ENCODE assay signal across 18 cellular contexts in genomic region chr6:116877743-116878142, GRCh38. TPM values are rescaled to one million over a fixed set of nuclear protein-coding genes. Genes with fewer than 3 reads are reported as not detected.
DNase-seq lines count a peak whose midpoint lies in the region; ATAC-seq and TF ChIP-seq lines count a peak whose summit lies in the region.
"Had no signal": no experiment of that assay in that cellular context is flagged by ENCODE, and none has a peak within 500 bp of the region (broad histone marks: within the 10 kb centered on the region; RNA-seq: fewer than 3 reads in every experiment).

No MANE protein-coding gene starts in this region.

- H2BK15ac ChIP-seq in H9 (ENCODE audit: low read depth, low read length): no peak overlapping the region

- peak overlapping the region; percentile 50 for H3K4me2 ChIP-seq in H9 (ENCODE audit: insufficient read depth, insufficient read length, low read length)

- H3K27me3 Mint-ChIP-seq in H9 (ENCODE audit: low read depth) (peaks cover 50% of the 10 kb centered on the region), nephron progenitor cell (ENCODE audit: low read depth, poor library complexity) (peaks cover 75% of the 10 kb centered on the region)

- no CpG with 5 or more reads among the region's 10 CpGs for WGBS in H9 (ENCODE audit: extremely low coverage, insufficient read length, low lambda C conversion rate)

- H3K9me3 Mint-ChIP-seq in H9: peaks cover 3 to 6% of the 10 kb centered on the region in 2 experiments
- H3K9me3 Mint-ChIP-seq in nephron progenitor cell: peaks cover 8% of the 10 kb centered on the region
- H3K9me3 Mint-ChIP-seq: HFFc6; T-helper 1 cell treated with Interleukin-12 subunit alpha and Interleukin-12 subunit beta and Interleukin-4 antibody, amounts not matched to agents 30 μg/mL and 1 μg/mL, for 36 hours had no signal

- H3K23ac ChIP-seq in H9 (ENCODE audit: insufficient read length, low read depth, low read length): no peak overlapping the region

- no peak overlapping the region for H4K91ac ChIP-seq in H9 (ENCODE audit: insufficient read length, low read depth, low read length)

- H3K79me2 ChIP-seq in H9 (ENCODE audit: insufficient read depth, low read length): no peaks in the 10 kb centered on the region

- H3K9me3 ChIP-seq in H9 (ENCODE audit: control insufficient read depth, low read depth, low read length): no peaks in the 10 kb centered on the region
- H3K9me3 ChIP-seq in endocrine pancreas (ENCODE audit: control insufficient read depth, low read length): no peaks in the 10 kb centered on the region

- H3K27ac Mint-ChIP-seq in H9 (no peak overlapping the region), nephron progenitor cell (no peak overlapping the region)
- H3K27ac Mint-ChIP-seq: activated naive CD4-positive, alpha-beta T cell treated with anti-CD3 and anti-CD28 coated beads, Interleukin-2, amount 50 U/mL, for 24 hours; effector memory CD8-positive, alpha-beta T cell; HFFc6; T-helper 1 cell treated with Interleukin-12 subunit alpha and Interleukin-12 subunit beta and Interleukin-4 antibody, amounts not matched to agents 30 μg/mL and 1 μg/mL, for 36 hours had no signal

- H3K4ac ChIP-seq in H9 (ENCODE audit: low read depth, low read length): no peak overlapping the region

- H4K20me1 ChIP-seq in H9 (ENCODE audit: control insufficient read depth, insufficient read depth, insufficient read length): no peaks in the 10 kb centered on the region

- H3K18ac ChIP-seq in H9 (ENCODE audit: insufficient read length, low read depth, low read length): no peak overlapping the region

- peak overlapping the region; percentile 75 to 84 for H3K4me3 Mint-ChIP-seq in H9
- H3K4me3 Mint-ChIP-seq in nephron progenitor cell: peak overlapping the region; percentile 70
- H3K4me3 Mint-ChIP-seq: activated naive CD4-positive, alpha-beta T cell treated with anti-CD3 and anti-CD28 coated beads, Interleukin-2, amount 50 U/mL, for 24 hours; effector memory CD8-positive, alpha-beta T cell; HFFc6; T-helper 1 cell treated with Interleukin-12 subunit alpha and Interleukin-12 subunit beta and Interleukin-4 antibody, amounts not matched to agents 30 μg/mL and 1 μg/mL, for 36 hours had no signal

- no peaks in the 10 kb centered on the region for H3K36me3 ChIP-seq in endocrine pancreas (ENCODE audit: control insufficient read depth, insufficient read depth, low read length)

- no peaks in the 10 kb centered on the region for H3K4me1 ChIP-seq in H9 (ENCODE audit: insufficient read depth, low read length)
- H3K4me1 ChIP-seq in endocrine pancreas (ENCODE audit: control insufficient read depth, insufficient read depth, low read length): peaks cover 26% of the 10 kb centered on the region
- no peaks in the 10 kb centered on the region for H3K4me1 ChIP-seq in foreskin keratinocyte

- ATAC-seq in foreskin keratinocyte: no peak
- ATAC-seq: effector memory CD8-positive, alpha-beta T cell had no signal

- H2BK12ac ChIP-seq in H9 (ENCODE audit: insufficient read length, low read depth, low read length): no peak overlapping the region

- H3K9ac ChIP-seq in H9 (ENCODE audit: extremely low read depth, insufficient read length, low read length): no peak overlapping the region
- peak overlapping the region; percentile 84 for H3K9ac ChIP-seq in endocrine pancreas (ENCODE audit: control insufficient read depth, insufficient read depth, low read length)

- H3K4me1 Mint-ChIP-seq in H9: peaks cover 9 to 12% of the 10 kb centered on the region in 2 experiments
- peaks cover 19% of the 10 kb centered on the region for H3K4me1 Mint-ChIP-seq in nephron progenitor cell

- no peak overlapping the region for H4K5ac ChIP-seq in H9 (ENCODE audit: insufficient read length, low read depth, low read length)

- H4K8ac ChIP-seq in H9 (replicated peaks; ENCODE audit: insufficient read length, low read depth, low read length): no peak overlapping the region

- no peak overlapping the region for H3K14ac ChIP-seq in H9 (ENCODE audit: insufficient read depth, low read length)

- H2AK5ac ChIP-seq in H9 (ENCODE audit: insufficient read length, low read length): no peak overlapping the region

- H3K56ac ChIP-seq in H9 (ENCODE audit: insufficient read length, low read depth, low read length): no peak overlapping the region

- DNase-seq in DMS114 treated with DMSO at 0.1 percent for 48 hours (lab: John Stamatoyannopoulos, UW; ENCODE audit: unreplicated experiment): peak; percentile 29
- peak; percentile 28 for DNase-seq in H9
- DNase-seq in nephron progenitor cell: no peak
- no peak for DNase-seq in foreskin keratinocyte
- DNase-seq in ureter (ENCODE audit: low spot score): no peak
- DNase-seq in Ammon's horn (ENCODE audit: low spot score): no peak
- DNase-seq: activated CD8-positive, alpha-beta memory T cell treated with anti-CD3 and anti-CD28 coated beads, Interleukin-2, amount 50 U/mL, for 48 hours; effector memory CD8-positive, alpha-beta T cell; HFFc6 had no signal

- no peak overlapping the region for H3T11ph ChIP-seq in H9 (ENCODE audit: low read length)

- H3K27ac ChIP-seq in H9 (ENCODE audit: insufficient read length, low read depth, low read length) (no peak overlapping the region), foreskin keratinocyte (no peak overlapping the region)
- H3K27ac ChIP-seq: C4-2B, RWPE1 had no signal

- no peak for TF ChIP-seq CTCF in H9 (conservative IDR thresholded peaks at IDR 0.05)
- TF ChIP-seq CTCF in nephron progenitor cell (IDR thresholded peaks at IDR 0.05): peak; percentile 5
- no peak for TF ChIP-seq CTCF in foreskin keratinocyte (conservative IDR thresholded peaks at IDR 0.05)

- H2BK120ac ChIP-seq in H9 (ENCODE audit: low read depth, low read length, poor library complexity, severe bottlenecking): no peak overlapping the region

- H2AFZ ChIP-seq in H9 (ENCODE audit: low read length): no peak overlapping the region

- H3K4me3 ChIP-seq in endocrine pancreas (ENCODE audit: control insufficient read depth, insufficient read depth, low read length): peak overlapping the region; percentile 96

- H3K36me3 Mint-ChIP-seq in H9 (ENCODE audit: insufficient read depth in 1 of 3, low read depth in 3 of 3): no peaks in the 10 kb centered on the region; a peak in 1 of 7 replicates
- H3K36me3 Mint-ChIP-seq in nephron progenitor cell (ENCODE audit: low read depth): no peaks in the 10 kb centered on the region

- H2BK5ac ChIP-seq in H9 (ENCODE audit: insufficient read length, low read length): no peak overlapping the region

- H3K79me1 ChIP-seq in H9 (ENCODE audit: insufficient read depth, low read depth, low read length, poor library complexity, severe bottlenecking): no peaks in the 10 kb centered on the region

- H3K23me2 ChIP-seq in H9 (ENCODE audit: insufficient read length, low read depth, low read length, poor library complexity, severe bottlenecking): peaks cover 12% of the 10 kb centered on the region

- peaks cover 14% of the 10 kb centered on the region for H3K27me3 ChIP-seq in H9 (ENCODE audit: insufficient read depth, low read length)
- H3K27me3 ChIP-seq in endocrine pancreas (ENCODE audit: control insufficient read depth, insufficient read depth, low read length): no peaks in the 10 kb centered on the region
- H3K27me3 ChIP-seq in foreskin keratinocyte: peaks cover 84% of the 10 kb centered on the region

- no peak overlapping the region for H2BK20ac ChIP-seq in H9 (ENCODE audit: low read depth, low read length, poor library complexity, severe bottlenecking)

RNA-seq across cellular contexts. Expression of gene RFX6, which starts 0.7 kb away (rescaled TPM):
- not detected in 2 replicates for total RNA-seq in H9 (2021)
- not detected in 2 replicates for total RNA-seq in foreskin keratinocyte
- not detected in 2 replicates for polyA plus RNA-seq in foreskin keratinocyte
- total RNA-seq in ureter: not detected
- total RNA-seq: cardiac septum, fibroblast of villous mesenchyme, HFFc6, mucosa of gallbladder, posterior vena cava had no signal

RNA-seq across cellular contexts. Expression of gene GPRC6A, which starts 48.9 kb away (rescaled TPM):
- total RNA-seq in H9 (2021) (not detected in 2 replicates), foreskin keratinocyte (not detected in 2 replicates), ureter (not detected)
- polyA plus RNA-seq in foreskin keratinocyte: not detected in 2 replicates
- total RNA-seq: cardiac septum, fibroblast of villous mesenchyme, HFFc6, mucosa of gallbladder, posterior vena cava had no signal

Comparison
In these comparisons a context has a peak if more than half of its experiments do, and no peak if none do; other contexts are left out.
1. DNase-seq: peak in DMS114 treated with DMSO at 0.1 percent for 48 hours (single experiment) and H9 (single experiment); none in nephron progenitor cell (single experiment), foreskin keratinocyte (0 of 2), ureter (single experiment) and Ammon's horn (single experiment).